ENCODE assay signal across 11 cellular contexts in the genomic region with DNA sequence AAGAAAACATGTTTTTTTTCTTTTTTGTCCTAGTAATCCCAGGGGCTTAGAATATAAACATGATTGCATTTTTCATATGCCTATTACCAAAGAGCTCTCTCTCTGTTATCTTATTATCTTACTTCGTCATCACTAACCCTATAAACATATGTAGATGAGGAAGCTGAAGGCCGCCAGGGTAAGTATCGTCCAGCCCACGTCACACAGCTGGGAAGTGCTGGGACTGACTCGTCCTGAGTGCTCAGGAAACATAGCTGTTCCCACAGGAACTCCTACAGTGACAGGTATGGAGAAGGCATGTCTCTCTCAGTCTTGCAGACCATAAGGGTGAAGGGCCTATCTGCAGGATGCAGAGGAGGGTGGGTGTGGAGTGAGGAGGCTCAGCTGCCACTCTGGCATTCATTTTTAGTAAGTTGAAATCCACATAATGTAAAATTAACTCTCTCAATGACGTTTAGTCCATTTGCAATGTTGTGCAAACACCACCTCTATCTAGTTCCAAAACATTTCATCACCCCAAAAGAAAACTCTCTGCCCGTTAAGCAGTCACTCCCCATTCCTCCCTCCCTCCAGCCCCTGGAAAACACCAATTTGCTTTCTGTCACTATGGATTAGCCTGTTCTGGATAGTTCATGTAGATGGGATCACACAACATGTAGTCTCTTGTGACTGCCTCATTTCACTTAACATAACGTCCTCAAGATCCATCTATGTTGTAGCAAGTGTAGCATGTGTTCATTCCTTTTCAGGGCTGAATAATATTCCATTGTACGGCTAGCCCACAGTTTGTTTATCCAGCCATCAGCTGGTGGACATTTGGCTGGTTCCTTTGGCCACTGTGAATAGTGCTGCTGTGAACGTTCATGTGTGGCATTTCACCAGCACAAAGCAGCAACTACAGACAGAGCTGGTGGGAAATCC.
A peak's percentile ranks its signal among the peaks of the same experiment; 100 is the strongest.
DNase-seq lines count a peak whose midpoint lies in the region; ATAC-seq lines count a peak whose summit lies in the region.
"Had no signal": no experiment of that assay in that cellular context is flagged by ENCODE, and none has a peak within 500 bp of the region (broad histone marks: within the 10 kb centered on the region; RNA-seq: fewer than 3 reads in every experiment).

No MANE protein-coding gene starts in this region.

- no peak overlapping the region for H3K27ac Mint-ChIP-seq in activated T-cell treated with anti-CD3 and anti-CD28 coated beads, Interleukin-2, amount 50 U/mL, for 72 hours

- no peak overlapping the region for H3K4me3 Mint-ChIP-seq in activated T-cell treated with anti-CD3 and anti-CD28 coated beads, Interleukin-2, amount 50 U/mL, for 72 hours

- DNase-seq in GM23248 (peak; percentile 98), RKO (ENCODE audit: low spot score) (peak; percentile 72), non-pigmented ciliary epithelial cell (ENCODE audit: low read depth) (peak; percentile 95)
- no peak for DNase-seq in activated CD4-positive, alpha-beta T cell treated with anti-CD3 and anti-CD28 coated beads, Interleukin-2, amount 50 U/mL, for 4 hours
- DNase-seq in activated T-cell treated with anti-CD3 and anti-CD28 coated beads, Interleukin-2, amount 50 U/mL, for 72 hours, result no peak
- DNase-seq: DND-41 had no signal

- H3F3A ChIP-seq in GM23248 (ENCODE audit: insufficient read depth), result peaks cover 22% of the 10 kb centered on the region

- no peaks in the 10 kb centered on the region for H3K36me3 ChIP-seq in GM23248 (ENCODE audit: low read depth)
- H3K36me3 ChIP-seq: prostate gland had no signal

- H3K27ac ChIP-seq in GM23248, result peak overlapping the region; percentile 84
- H3K27ac ChIP-seq: prostate gland had no signal

- 35 to 36% methylated on average over 10 of the region's 10 CpGs for WGBS in GM23248 (ENCODE audit: low coverage in 1 of 2, low lambda C conversion rate in 2 of 2, missing lambda C conversion rate in 2 of 2), 2 experiments

- in situ Hi-C loops in GM23248 (cut with MboI), result no loop called here

- no peaks in the 10 kb centered on the region for H3K27me3 ChIP-seq in GM23248 (replicated peaks; ENCODE audit: insufficient read depth)
- H3K27me3 ChIP-seq: ascending aorta had no signal

- H3K9me3 ChIP-seq in GM23248 (ENCODE audit: low read depth), result no peaks in the 10 kb centered on the region
- H3K9me3 ChIP-seq: ascending aorta, prostate gland had no signal

- H3K79me2 ChIP-seq in GM23248 (ENCODE audit: insufficient read depth), result no peaks in the 10 kb centered on the region

- H3K9ac ChIP-seq in GM23248, result peak overlapping the region; percentile 73

- H3K4me3 ChIP-seq in GM23248, result no peak overlapping the region
- H3K4me3 ChIP-seq: ascending aorta, prostate gland had no signal

- no peaks in the 10 kb centered on the region for H3K4me1 Mint-ChIP-seq in activated T-cell treated with anti-CD3 and anti-CD28 coated beads, Interleukin-2, amount 50 U/mL, for 72 hours (ENCODE audit: low read depth)

- H3K4me1 ChIP-seq in GM23248 (ENCODE audit: insufficient read depth), result peaks cover 19% of the 10 kb centered on the region

- ATAC-seq in esophagus mucosa, result peak; percentile 24
- no peak for ATAC-seq in GM21381 (IDR thresholded peaks at IDR 0.05; ENCODE audit: unreplicated experiment)
- no peak for ATAC-seq in HG03139 (IDR thresholded peaks at IDR 0.05; ENCODE audit: unreplicated experiment)
- no peak for ATAC-seq in activated T-cell treated with anti-CD3 and anti-CD28 coated beads, Interleukin-2, amount 50 U/mL, for 72 hours (replicated peaks in 1 of 2)

- no peaks in the 10 kb centered on the region for H3K27me3 Mint-ChIP-seq in activated T-cell treated with anti-CD3 and anti-CD28 coated beads, Interleukin-2, amount 50 U/mL, for 72 hours (ENCODE audit: low read depth)

- no peaks in the 10 kb centered on the region for H4K20me1 ChIP-seq in GM23248 (ENCODE audit: insufficient read depth)

- no peak overlapping the region for H2AFZ ChIP-seq in GM23248

- no peaks in the 10 kb centered on the region for H3K36me3 Mint-ChIP-seq in activated T-cell treated with anti-CD3 and anti-CD28 coated beads, Interleukin-2, amount 50 U/mL, for 72 hours (ENCODE audit: insufficient read depth in 2 of 2)

- H3K9me3 Mint-ChIP-seq in activated T-cell treated with anti-CD3 and anti-CD28 coated beads, Interleukin-2, amount 50 U/mL, for 72 hours, result no peaks in the 10 kb centered on the region

- H3K4me2 ChIP-seq in GM23248 (ENCODE audit: unreplicated experiment), result peak overlapping the region; percentile 29

- no peaks in the 10 kb centered on the region for H3K9me2 ChIP-seq in GM23248 (ENCODE audit: insufficient read depth)

Comparison
In these comparisons a context has a peak if more than half of its experiments do, and no peak if none do; other contexts are left out.
1. DNase-seq: peak in GM23248 (single experiment), RKO (single experiment) and non-pigmented ciliary epithelial cell (single experiment); none in activated CD4-positive, alpha-beta T cell treated with anti-CD3 and anti-CD28 coated beads, Interleukin-2, amount 50 U/mL, for 4 hours (0 of 2) and activated T-cell treated with anti-CD3 and anti-CD28 coated beads, Interleukin-2, amount 50 U/mL, for 72 hours (0 of 2).